ENCODE assay signal across 19 cellular contexts in the genomic region with DNA sequence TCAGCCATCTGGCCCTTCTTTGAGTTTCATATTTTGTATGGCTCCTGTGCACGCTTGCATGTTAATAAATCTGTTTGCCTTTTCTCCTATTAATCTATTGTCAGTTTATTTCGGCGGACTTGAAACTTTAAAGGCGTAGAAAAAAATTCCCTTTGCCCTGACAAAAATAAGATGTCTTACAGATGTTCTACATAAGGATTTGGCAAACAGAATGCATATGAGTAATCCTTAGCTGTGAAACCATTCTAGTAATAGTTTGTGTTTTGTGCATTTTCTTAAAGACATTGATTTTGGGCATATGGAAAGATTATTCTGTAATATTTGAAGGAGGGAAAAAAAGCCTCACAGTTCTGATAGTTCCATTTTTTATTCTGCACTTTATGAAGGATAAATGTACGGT.
"Had no signal": no experiment of that assay in that cellular context is flagged by ENCODE, and none has a peak within 500 bp of the region (broad histone marks: within the 10 kb centered on the region; RNA-seq: fewer than 3 reads in every experiment).

No MANE protein-coding gene starts in this region.

- H3K27me3 ChIP-seq: colonic mucosa, esophagus squamous epithelium had no signal

- ATAC-seq: activated CD4-positive, CD25-positive, alpha-beta regulatory T cell treated with anti-CD3 and anti-CD28 coated beads, Interleukin-2, amount 50 U/mL, for 24 hours; left ventricle myocardium superior; right cardiac atrium; stimulated activated naive CD8-positive, alpha-beta T cell treated with anti-CD3 and anti-CD28 coated beads, Interleukin-15, Interleukin-2, amounts not matched to agents 100 U/mL and 50 U/mL, for 24 hours; T-cell had no signal

- H3K27ac ChIP-seq: colonic mucosa, esophagus squamous epithelium, prostate gland, SK-N-MC had no signal

- H3K4me3 ChIP-seq: colonic mucosa, esophagus squamous epithelium, prostate gland, SK-N-MC had no signal

- DNase-seq: activated CD4-positive, alpha-beta T cell treated with anti-CD3 and anti-CD28 coated beads, Interleukin-2, amount 50 U/mL, for 48 hours; activated naive CD4-positive, alpha-beta T cell treated with anti-CD3 and anti-CD28 coated beads, Interleukin-2, amount 10 ng/mL, durations not matched to agents 7 days and 5 days; activated T-cell treated with anti-CD3 and anti-CD28 coated beads, Interleukin-2, amount 50 U/mL, for 1 hour; central memory CD4-positive, alpha-beta T cell; colonic mucosa; esophagus squamous epithelium; hippocampal formation; kidney; left ventricle myocardium superior; nephron progenitor cell; occipital lobe; right cardiac atrium; small intestine; stimulated activated naive CD8-positive, alpha-beta T cell treated with anti-CD3 and anti-CD28 coated beads, Interleukin-15, Interleukin-2, amounts not matched to agents 100 U/mL and 50 U/mL, for 24 hours; T-cell; T-helper 9 cell had no signal

- H3K9me3 ChIP-seq: colonic mucosa, esophagus squamous epithelium, prostate gland had no signal

- H3K4me1 ChIP-seq: colonic mucosa, esophagus squamous epithelium, prostate gland had no signal

- H3K36me3 ChIP-seq: colonic mucosa, esophagus squamous epithelium, prostate gland had no signal
